ENCODE assay signal across 23 cellular contexts in genomic region chr14:102748806-102749205, GRCh38.
"Had no signal": no experiment of that assay in that cellular context is flagged by ENCODE, and none has a peak within 500 bp of the region (broad histone marks: within the 10 kb centered on the region; RNA-seq: fewer than 3 reads in every experiment).

No MANE protein-coding gene starts in this region.

- H3K27me3 ChIP-seq: MG63, Peyer's patch, SJSA1 had no signal

- H3K36me3 ChIP-seq: MG63 had no signal

- ATAC-seq: activated CD8-positive, alpha-beta T cell treated with anti-CD3 and anti-CD28 coated beads for 36 hours; activated T-cell treated with anti-CD3 and anti-CD28 coated beads, Interleukin-2, amount 50 U/mL, for 72 hours; SK-N-SH treated with all-trans-retinoic acid at 6 μM for 48 hours had no signal

- DNase-seq: activated CD4-positive, CD25-positive, alpha-beta regulatory T cell; activated CD8-positive, alpha-beta memory T cell treated with anti-CD3 and anti-CD28 coated beads, Interleukin-2, amount 50 U/mL, for 4 hours; activated CD8-positive, alpha-beta T cell treated with anti-CD3 and anti-CD28 coated beads for 36 hours; activated gamma-delta T cell treated with Interleukin-2 at 50 U/mL for 16 hours; activated naive CD4-positive, alpha-beta T cell treated with anti-CD3 and anti-CD28 coated beads, Interleukin-2, amount 10 ng/mL, durations not matched to agents 7 days and 5 days; activated naive CD8-positive, alpha-beta T cell treated with anti-CD3 and anti-CD28 coated beads for 36 hours; activated T-cell treated with anti-CD3 and anti-CD28 coated beads, Interleukin-2, amount 50 U/mL, for 72 hours; central memory CD4-positive, alpha-beta T cell; MG63; MV-4-11; NCI-H1417 treated with DMSO at 0.1 percent for 48 hours; NCI-H1694; NCI-H2029 treated with DMSO at 0.1 percent for 48 hours; NCI-H510A treated with DMSO at 0.1 percent for 48 hours; NCI-H69; NK-92 treated with Interleukin-12 subunit alpha and Interleukin-12 subunit beta, amount 100 ng/mL, for 24 hours; Peyer's patch; SW 1271 had no signal

- H3K27ac ChIP-seq: Peyer's patch, RWPE1, SJSA1 had no signal

- H3K27me3 Mint-ChIP-seq: activated CD8-positive, alpha-beta T cell treated with anti-CD3 and anti-CD28 coated beads for 36 hours; activated naive CD4-positive, alpha-beta T cell treated with anti-CD3 and anti-CD28 coated beads, Interleukin-2, amount 10 ng/mL, durations not matched to agents 7 days and 5 days; activated naive CD8-positive, alpha-beta T cell treated with anti-CD3 and anti-CD28 coated beads for 36 hours had no signal

- H3K4me1 ChIP-seq: Peyer's patch, SJSA1 had no signal

- H3K9me3 ChIP-seq: MG63, Peyer's patch, SJSA1 had no signal

- H3K4me3 Mint-ChIP-seq: activated CD8-positive, alpha-beta T cell treated with anti-CD3 and anti-CD28 coated beads for 36 hours; activated naive CD4-positive, alpha-beta T cell treated with anti-CD3 and anti-CD28 coated beads, Interleukin-2, amount 10 ng/mL, durations not matched to agents 7 days and 5 days; activated naive CD8-positive, alpha-beta T cell treated with anti-CD3 and anti-CD28 coated beads for 36 hours; activated T-cell treated with anti-CD3 and anti-CD28 coated beads, Interleukin-2, amount 50 U/mL, for 72 hours; T-helper 1 cell treated with Interleukin-12 subunit alpha and Interleukin-12 subunit beta and Interleukin-4 antibody, amounts not matched to agents 30 μg/mL and 1 μg/mL, for 36 hours had no signal

- H3K9me3 Mint-ChIP-seq: activated CD8-positive, alpha-beta T cell treated with anti-CD3 and anti-CD28 coated beads for 36 hours; activated naive CD4-positive, alpha-beta T cell treated with anti-CD3 and anti-CD28 coated beads, Interleukin-2, amount 10 ng/mL, durations not matched to agents 7 days and 5 days; activated naive CD8-positive, alpha-beta T cell treated with anti-CD3 and anti-CD28 coated beads for 36 hours; activated T-cell treated with anti-CD3 and anti-CD28 coated beads, Interleukin-2, amount 50 U/mL, for 72 hours; activated T-helper 2 cell treated with anti-CD3 and anti-CD28 coated beads, Interferon-gamma antibody, Interleukin-2, Interleukin-4, amounts not matched to agents 10 μg/mL and 5 μg/mL and 100 μg/mL, durations not matched to agents 14 hours and 24 hours and 36 hours; T-helper 1 cell treated with Interleukin-12 subunit alpha and Interleukin-12 subunit beta and Interleukin-4 antibody, amounts not matched to agents 30 μg/mL and 1 μg/mL, for 36 hours had no signal

- H3K4me3 ChIP-seq: MG63, Peyer's patch, SJSA1 had no signal

- H3K27ac Mint-ChIP-seq: activated CD8-positive, alpha-beta T cell treated with anti-CD3 and anti-CD28 coated beads for 36 hours; activated naive CD4-positive, alpha-beta T cell treated with anti-CD3 and anti-CD28 coated beads, Interleukin-2, amount 10 ng/mL, durations not matched to agents 7 days and 5 days; activated naive CD8-positive, alpha-beta T cell treated with anti-CD3 and anti-CD28 coated beads for 36 hours; activated T-cell treated with anti-CD3 and anti-CD28 coated beads, Interleukin-2, amount 50 U/mL, for 72 hours; activated T-helper 2 cell treated with anti-CD3 and anti-CD28 coated beads, Interferon-gamma antibody, Interleukin-2, Interleukin-4, amounts not matched to agents 10 μg/mL and 5 μg/mL and 100 μg/mL, durations not matched to agents 14 hours and 24 hours and 36 hours; T-helper 1 cell treated with Interleukin-12 subunit alpha and Interleukin-12 subunit beta and Interleukin-4 antibody, amounts not matched to agents 30 μg/mL and 1 μg/mL, for 36 hours had no signal

- H3K4me1 Mint-ChIP-seq: activated naive CD4-positive, alpha-beta T cell treated with anti-CD3 and anti-CD28 coated beads, Interleukin-2, amount 10 ng/mL, durations not matched to agents 7 days and 5 days; activated naive CD8-positive, alpha-beta T cell treated with anti-CD3 and anti-CD28 coated beads for 36 hours had no signal

- H3K36me3 Mint-ChIP-seq: activated naive CD4-positive, alpha-beta T cell treated with anti-CD3 and anti-CD28 coated beads, Interleukin-2, amount 10 ng/mL, durations not matched to agents 7 days and 5 days; activated naive CD8-positive, alpha-beta T cell treated with anti-CD3 and anti-CD28 coated beads for 36 hours had no signal
